In the genomic region with DNA sequence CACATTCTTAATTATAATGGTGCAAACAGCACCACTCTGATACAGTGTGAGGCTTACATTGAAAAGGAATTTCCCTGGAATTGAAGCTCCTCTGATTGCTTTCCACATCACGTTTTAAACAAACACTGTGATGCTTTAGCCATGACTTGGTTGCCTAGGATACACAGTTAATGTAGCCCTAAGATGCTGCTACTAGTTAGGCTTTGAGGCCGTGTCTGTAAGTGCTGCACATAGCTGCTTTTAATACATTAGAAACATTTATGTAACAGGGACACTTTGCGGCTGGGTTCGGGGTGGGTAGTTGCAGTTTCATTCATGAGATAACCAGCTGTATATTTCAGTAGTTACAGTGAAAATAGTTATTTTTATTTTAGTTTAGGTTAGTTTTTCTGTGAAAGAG, we compare ENCODE assay signal across 1 cellular context.
TF ChIP-seq lines count a peak whose summit lies in the region.

No MANE protein-coding gene starts in this region.

TF ChIP-seq in HepG2, 621 proteins besides CTCF, POLR2A, EP300 and RAD21 (continued from another document):
- TF ChIP-seq, protein P1, sequence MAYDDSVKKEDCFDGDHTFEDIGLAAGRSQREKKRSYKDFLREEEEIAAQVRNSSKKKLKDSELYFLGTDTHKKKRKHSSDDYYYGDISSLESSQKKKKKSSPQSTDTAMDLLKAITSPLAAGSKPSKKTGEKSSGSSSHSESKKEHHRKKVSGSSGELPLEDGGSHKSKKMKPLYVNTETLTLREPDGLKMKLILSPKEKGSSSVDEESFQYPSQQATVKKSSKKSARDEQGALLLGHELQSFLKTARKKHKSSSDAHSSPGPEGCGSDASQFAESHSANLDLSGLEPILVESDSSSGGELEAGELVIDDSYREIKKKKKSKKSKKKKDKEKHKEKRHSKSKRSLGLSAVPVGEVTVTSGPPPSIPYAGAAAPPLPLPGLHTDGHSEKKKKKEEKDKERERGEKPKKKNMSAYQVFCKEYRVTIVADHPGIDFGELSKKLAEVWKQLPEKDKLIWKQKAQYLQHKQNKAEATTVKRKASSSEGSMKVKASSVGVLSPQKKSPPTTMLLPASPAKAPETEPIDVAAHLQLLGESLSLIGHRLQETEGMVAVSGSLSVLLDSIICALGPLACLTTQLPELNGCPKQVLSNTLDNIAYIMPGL (CRISPR knock-in tag; IDR thresholded peaks at IDR 0.05; ENCODE audit: borderline replicate concordance in 1 of 2, low read depth in 1 of 2): no peak
- TF ChIP-seq RARA (CRISPR knock-in tag; IDR thresholded peaks at IDR 0.05): no peak
